Comparison of ENCODE assay signal across 1 cellular context in genomic region chr3:134685881-134686802, GRCh38.
TF ChIP-seq lines count a peak whose summit lies in the region.

No MANE protein-coding gene starts in this region.

TF ChIP-seq in IMR-90, 13 proteins besides CTCF, POLR2A, EP300 and RAD21:
- TF ChIP-seq NFE2L2 (IDR thresholded peaks at IDR 0.05; ENCODE audit: low read depth, low read length) (no peak), FOS (IDR thresholded peaks at IDR 0.05; ENCODE audit: low read depth, low read length) (peak; percentile 49; the same call in 1 of the 2 replicates)
TF ChIP-seq in IMR-90: peak in this region for 1.
